Comparison of ENCODE assay signal across 18 cellular contexts in the genomic region with DNA sequence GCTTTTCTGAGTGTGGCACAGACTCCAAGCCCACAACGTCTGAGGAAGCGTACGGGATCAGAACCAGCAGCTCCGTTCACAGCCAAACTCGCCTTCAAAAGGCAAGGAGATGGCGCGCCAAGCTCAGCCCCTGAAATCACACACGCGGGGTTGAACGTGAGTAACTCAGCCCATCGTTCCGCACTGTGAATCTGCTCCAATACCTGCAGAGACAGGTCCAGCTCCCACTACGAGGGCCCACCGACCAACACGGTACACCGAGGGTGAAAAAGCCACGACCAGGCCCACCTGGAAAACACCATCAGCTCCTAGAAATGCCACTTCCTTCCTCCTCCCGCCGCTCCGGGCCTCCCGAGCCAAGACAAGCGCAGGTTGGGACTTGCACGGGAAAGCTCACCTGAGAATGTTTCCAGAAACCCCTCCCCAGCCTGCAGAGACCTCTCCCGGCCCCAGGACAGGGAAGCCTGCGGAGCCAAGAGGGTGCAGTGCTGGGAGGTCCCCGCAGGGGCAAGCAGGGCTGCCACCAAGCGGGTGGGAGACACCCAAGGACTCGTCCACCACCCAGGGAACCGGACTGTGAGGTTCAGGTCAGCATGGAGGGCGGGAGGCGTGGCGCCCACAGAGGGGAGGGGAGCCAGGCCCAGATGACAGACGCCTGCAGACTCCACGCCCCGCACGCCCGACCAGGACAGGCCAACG.
DNase-seq lines count a peak whose midpoint lies in the region; ATAC-seq and TF ChIP-seq lines count a peak whose summit lies in the region.
"Had no signal": no experiment of that assay in that cellular context is flagged by ENCODE, and none has a peak within 500 bp of the region (broad histone marks: within the 10 kb centered on the region; RNA-seq: fewer than 3 reads in every experiment).

No MANE protein-coding gene starts in this region.

- POLR2A ChIA-PET in activated CD8-positive, alpha-beta T cell treated with anti-CD3 and anti-CD28 coated beads for 36 hours (lab: Charles Lee), result interaction anchor here (0.7 to 9.5 kb wide), 4 partner anchors 11 to 460 kb away, joined by 3 to 116 read pairs (median 7); no protein-coding TSS in a partner anchor

- H3K27me3 Mint-ChIP-seq in activated CD8-positive, alpha-beta memory T cell treated with anti-CD3 and anti-CD28 coated beads, Interleukin-2, amount 10 ng/mL, durations not matched to agents 7 days and 5 days, result no peaks in the 10 kb centered on the region
- no peaks in the 10 kb centered on the region for H3K27me3 Mint-ChIP-seq in activated CD8-positive, alpha-beta T cell treated with anti-CD3 and anti-CD28 coated beads for 36 hours
- no peaks in the 10 kb centered on the region for H3K27me3 Mint-ChIP-seq in stimulated activated naive B cell treated with anti-CD40 and anti-IgM and Interleukin-4, amounts not matched to agents 10 μg/mL and 1 μg/mL and 100 μg/mL, for 72 hours
- H3K27me3 Mint-ChIP-seq: memory B cell had no signal

- no peaks in the 10 kb centered on the region for H3K9me3 Mint-ChIP-seq in activated CD8-positive, alpha-beta memory T cell treated with anti-CD3 and anti-CD28 coated beads, Interleukin-2, amount 10 ng/mL, durations not matched to agents 7 days and 5 days (ENCODE audit: low read depth)
- peaks cover 4% of the 10 kb centered on the region for H3K9me3 Mint-ChIP-seq in activated CD8-positive, alpha-beta T cell treated with anti-CD3 and anti-CD28 coated beads for 36 hours
- H3K9me3 Mint-ChIP-seq in stimulated activated naive B cell treated with anti-CD40 and anti-IgM and Interleukin-4, amounts not matched to agents 10 μg/mL and 1 μg/mL and 100 μg/mL, for 72 hours, result peaks cover 11 to 12% of the 10 kb centered on the region in 2 donors

- H3K36me3 Mint-ChIP-seq in activated CD8-positive, alpha-beta memory T cell treated with anti-CD3 and anti-CD28 coated beads, Interleukin-2, amount 10 ng/mL, durations not matched to agents 7 days and 5 days, result peaks cover 16% of the 10 kb centered on the region
- H3K36me3 Mint-ChIP-seq in activated CD8-positive, alpha-beta T cell treated with anti-CD3 and anti-CD28 coated beads for 36 hours (ENCODE audit: low read depth), result peaks cover 68% of the 10 kb centered on the region
- H3K36me3 Mint-ChIP-seq in stimulated activated naive B cell treated with anti-CD40 and anti-IgM and Interleukin-4, amounts not matched to agents 10 μg/mL and 1 μg/mL and 100 μg/mL, for 72 hours, result peaks cover 32 to 43% of the 10 kb centered on the region in 2 donors

- DNase-seq in activated CD8-positive, alpha-beta memory T cell treated with anti-CD3 and anti-CD28 coated beads, Interleukin-2, amount 10 ng/mL, durations not matched to agents 7 days and 5 days, result no peak
- DNase-seq in activated CD8-positive, alpha-beta memory T cell treated with anti-CD3 and anti-CD28 coated beads for 24 hours, result no peak
- DNase-seq in activated CD8-positive, alpha-beta T cell treated with anti-CD3 and anti-CD28 coated beads for 36 hours, result no peak
- DNase-seq in stimulated activated naive B cell treated with anti-CD40 and anti-IgM and Interleukin-4, amounts not matched to agents 10 μg/mL and 1 μg/mL and 100 μg/mL, for 72 hours, result no peak
- DNase-seq in Kasumi-1 (lab: John Stamatoyannopoulos, UW), result no peak
- DNase-seq: activated CD4-positive, alpha-beta T cell treated with anti-CD3 and anti-CD28 coated beads for 4 hours; activated T-cell treated with anti-CD3 and anti-CD28 coated beads, Interleukin-2, amount 50 U/mL, for 1 hour; DMS53; MM.1S; NCI-H1694; NCI-H345; NK-92 treated with Interleukin-12 subunit alpha and Interleukin-12 subunit beta, amount 100 ng/mL, for 24 hours; stimulated activated CD4-positive, alpha-beta T cell treated with anti-CD3 and anti-CD28 coated beads, Interleukin-4, amount 100 ng/mL, for 4 hours had no signal

- peak overlapping the region; percentile 58 for H3K27ac Mint-ChIP-seq in activated CD8-positive, alpha-beta memory T cell treated with anti-CD3 and anti-CD28 coated beads, Interleukin-2, amount 10 ng/mL, durations not matched to agents 7 days and 5 days
- peak overlapping the region; percentile 100 for H3K27ac Mint-ChIP-seq in activated CD8-positive, alpha-beta T cell treated with anti-CD3 and anti-CD28 coated beads for 36 hours
- peak overlapping the region; percentile 63 for H3K27ac Mint-ChIP-seq in stimulated activated naive B cell treated with anti-CD40 and anti-IgM and Interleukin-4, amounts not matched to agents 10 μg/mL and 1 μg/mL and 100 μg/mL, for 72 hours
- H3K27ac Mint-ChIP-seq: memory B cell had no signal

- TF ChIP-seq CTCF in activated CD8-positive, alpha-beta T cell treated with anti-CD3 and anti-CD28 coated beads for 36 hours (IDR thresholded peaks at IDR 0.05), result no peak

- intact Hi-C loops in activated CD8-positive, alpha-beta T cell treated with anti-CD3 and anti-CD28 coated beads for 36 hours (cut with micrococcal nuclease), result no loop called here

- CTCF ChIA-PET in activated CD8-positive, alpha-beta memory T cell treated with anti-CD3 and anti-CD28 coated beads, Interleukin-2, amount 10 ng/mL, durations not matched to agents 7 days and 5 days (lab: Charles Lee), result interaction anchor here (0.7 kb wide), 1 partner anchor 9 kb away, joined by 3 read pairs; no protein-coding TSS in a partner anchor
- CTCF ChIA-PET in activated CD8-positive, alpha-beta T cell treated with anti-CD3 and anti-CD28 coated beads for 36 hours (lab: Charles Lee), result interaction anchor here (1.1 kb wide), 2 partner anchors 24 to 93 kb away, joined by 3 read pairs; a partner anchor contains a TSS

- H3K4me3 Mint-ChIP-seq in activated CD8-positive, alpha-beta memory T cell treated with anti-CD3 and anti-CD28 coated beads, Interleukin-2, amount 10 ng/mL, durations not matched to agents 7 days and 5 days, result no peak overlapping the region
- H3K4me3 Mint-ChIP-seq in activated CD8-positive, alpha-beta T cell treated with anti-CD3 and anti-CD28 coated beads for 36 hours, result peak overlapping the region; percentile 89
- H3K4me3 Mint-ChIP-seq in stimulated activated naive B cell treated with anti-CD40 and anti-IgM and Interleukin-4, amounts not matched to agents 10 μg/mL and 1 μg/mL and 100 μg/mL, for 72 hours, result no peak overlapping the region
- H3K4me3 Mint-ChIP-seq: memory B cell had no signal

- peaks cover 69% of the 10 kb centered on the region for H3K4me1 Mint-ChIP-seq in activated CD8-positive, alpha-beta memory T cell treated with anti-CD3 and anti-CD28 coated beads, Interleukin-2, amount 10 ng/mL, durations not matched to agents 7 days and 5 days
- H3K4me1 Mint-ChIP-seq in activated CD8-positive, alpha-beta T cell treated with anti-CD3 and anti-CD28 coated beads for 36 hours (ENCODE audit: low read depth), result peaks cover 67% of the 10 kb centered on the region
- H3K4me1 Mint-ChIP-seq in stimulated activated naive B cell treated with anti-CD40 and anti-IgM and Interleukin-4, amounts not matched to agents 10 μg/mL and 1 μg/mL and 100 μg/mL, for 72 hours, result peaks cover 25 to 36% of the 10 kb centered on the region in 2 donors

- no peak for ATAC-seq in activated CD8-positive, alpha-beta memory T cell treated with anti-CD3 and anti-CD28 coated beads, Interleukin-2, amount 10 ng/mL, durations not matched to agents 7 days and 5 days
- ATAC-seq in activated CD8-positive, alpha-beta T cell treated with anti-CD3 and anti-CD28 coated beads for 36 hours, result no peak
- ATAC-seq in esophagus mucosa, result peak; percentile 71
- no peak for ATAC-seq in stimulated activated naive B cell treated with anti-CD40 and anti-IgM and Interleukin-4, amounts not matched to agents 10 μg/mL and 1 μg/mL and 100 μg/mL, for 72 hours (replicated peaks)
- no peak for ATAC-seq in GM19395 (IDR thresholded peaks at IDR 0.05; ENCODE audit: unreplicated experiment)
- ATAC-seq in GM18868 (IDR thresholded peaks at IDR 0.05; ENCODE audit: unreplicated experiment), result no peak
- ATAC-seq: psoas muscle had no signal
